Comparison of ENCODE assay signal across 16 cellular contexts in genomic region chr10:94465684-94466083, GRCh38.
A peak's percentile ranks its signal among the peaks of the same experiment; 100 is the strongest.
DNase-seq lines count a peak whose midpoint lies in the region; ATAC-seq, FAIRE-seq and TF ChIP-seq lines count a peak whose summit lies in the region.
"Had no signal": no experiment of that assay in that cellular context is flagged by ENCODE, and none has a peak within 500 bp of the region (broad histone marks: within the 10 kb centered on the region; RNA-seq: fewer than 3 reads in every experiment).

No MANE protein-coding gene starts in this region.

- TF ChIP-seq EP300 in K562 (IDR thresholded peaks at IDR 0.05; ENCODE audit: low read length), result no peak

- TF ChIP-seq POLR2A in K562 (conservative IDR thresholded peaks at IDR 0.05) (no peak), spleen (IDR thresholded peaks at IDR 0.05) (no peak)

- H3K4me1 ChIP-seq in K562 (replicated peaks in 1 of 2; ENCODE audit: control insufficient read depth in 2 of 2, insufficient read depth in 2 of 2, low read length in 2 of 2), result no peaks in the 10 kb centered on the region
- no peaks in the 10 kb centered on the region for H3K4me1 ChIP-seq in pancreas
- no peaks in the 10 kb centered on the region for H3K4me1 ChIP-seq in spleen
- H3K4me1 ChIP-seq: BLaER1, HAP-1 had no signal

- H3K4me3 ChIP-seq in K562, result no peak overlapping the region
- no peak overlapping the region for H3K4me3 ChIP-seq in pancreas
- no peak overlapping the region for H3K4me3 ChIP-seq in spleen
- H3K4me3 ChIP-seq: BLaER1, HAP-1 had no signal

- H3K27ac ChIP-seq in K562 (ENCODE audit: extremely low read depth, low read depth, low read length) (no peak overlapping the region), pancreas (no peak overlapping the region), spleen (no peak overlapping the region)
- H3K27ac ChIP-seq: BLaER1, C4-2B had no signal

- ATAC-seq in K562 (no peak), pancreas (no peak)
- ATAC-seq: CD8-positive, alpha-beta T cell had no signal

- TF ChIP-seq CTCF in K562 (IDR thresholded peaks at IDR 0.05 in 2 of 3, conservative IDR thresholded peaks at IDR 0.05 in 1 of 3; ENCODE audit: insufficient read depth in 2 of 3, low read depth in 1 of 3, low read length in 3 of 3), result no peak
- TF ChIP-seq CTCF in pancreas (IDR thresholded peaks at IDR 0.05), result no peak
- TF ChIP-seq CTCF in spleen (IDR thresholded peaks at IDR 0.05 in 8 of 11, conservative IDR thresholded peaks at IDR 0.05 in 3 of 11), result no peak

- no TSS peak for BruUV-seq in K562 (replicated peaks; lab: Mats Ljungman, UMichigan)

- FAIRE-seq in RCC 7860 (lab: Jason Lieb, UNC) (peak; percentile 30), K562 (lab: Jason Lieb, UNC) (no peak), pancreas (lab: Jason Lieb, UNC) (peak; percentile 32)

- POLR2A ChIA-PET in K562 (lab: Yijun Ruan, JAX), result no interaction called here

- H3K36me3 ChIP-seq in K562 (ENCODE audit: control insufficient read depth, insufficient read depth, low read length) (no peaks in the 10 kb centered on the region), pancreas (no peaks in the 10 kb centered on the region), spleen (no peaks in the 10 kb centered on the region)
- H3K36me3 ChIP-seq: BLaER1, HAP-1 had no signal

- no peak for TF ChIP-seq RAD21 in K562 (CRISPR knock-in tag; conservative IDR thresholded peaks at IDR 0.05 in 1 of 2, IDR thresholded peaks at IDR 0.05 in 1 of 2)

- in situ Hi-C loops in K562 (cut with MboI), result no loop called here

- no peaks in the 10 kb centered on the region for H3K9me3 ChIP-seq in K562 (replicated peaks; ENCODE audit: control insufficient read depth, insufficient read depth, low read depth, low read length)
- peaks cover 0 to 5% (median 0%) of the 10 kb centered on the region in 4 donors for H3K9me3 ChIP-seq in pancreas
- peaks cover 0 to 32% (median 22%) of the 10 kb centered on the region in 8 donors for H3K9me3 ChIP-seq in spleen
- H3K9me3 ChIP-seq: Caco-2, HAP-1 had no signal

- CTCF ChIA-PET in K562 (lab: Yijun Ruan, JAX; ENCODE audit: low intra/inter-chr PET ratio), result no interaction called here

- no peaks in the 10 kb centered on the region for H3K9me1 ChIP-seq in K562 (ENCODE audit: control insufficient read depth, insufficient read depth, low read length)

- H3K27me3 ChIP-seq in K562 (ENCODE audit: control insufficient read depth in 2 of 2, insufficient read depth in 2 of 2, low read length in 2 of 2) (no peaks in the 10 kb centered on the region), pancreas (no peaks in the 10 kb centered on the region), spleen (replicated peaks in 1 of 7) (no peaks in the 10 kb centered on the region)
- H3K27me3 ChIP-seq: BLaER1 had no signal

- no peak overlapping the region for H3K9ac ChIP-seq in K562 (ENCODE audit: insufficient read depth in 1 of 2, low read depth in 2 of 2, low read length in 2 of 2)
- H3K9ac ChIP-seq: BLaER1 had no signal

- DNase-seq in RCC 7860 (ENCODE audit: low spot score), result no peak
- DNase-seq in K562 (ENCODE audit: extremely low read depth in 1 of 4, low spot score in 3 of 4), result no peak
- DNase-seq in pancreas, result no peak
- DNase-seq in spleen, result no peak
- DNase-seq in NCI-H510A treated with DMSO at 0.1 percent for 48 hours (lab: John Stamatoyannopoulos, UW), result no peak
- no peak for DNase-seq in NCI-H2107 treated with DMSO at 0.1 percent for 48 hours (lab: John Stamatoyannopoulos, UW; ENCODE audit: unreplicated experiment)
- DNase-seq: Caco-2; CD4-positive, CD25-positive, alpha-beta regulatory T cell; CD8-positive, alpha-beta T cell; DMS153; DND-41; GOT3; HFFc6 had no signal

- intact Hi-C loops in K562 (cut with micrococcal nuclease) (no loop called here), pancreas (cut with DNase I) (no loop called here), spleen (cut with DNase I; ENCODE audit: low total_unique reads) (no loop called here)

- 92% methylated on average over 8 of the region's 15 CpGs for WGBS in K562 (ENCODE audit: insufficient coverage, low coverage, missing lambda C conversion rate)
- WGBS in pancreas, 2 donors, result 91 to 92% methylated on average over 15 of the region's 15 CpGs
- 91 to 96% (median 91%) methylated on average over 15 of the region's 15 CpGs for WGBS in spleen, 5 donors

- H3K79me2 ChIP-seq in K562 (ENCODE audit: control insufficient read depth, insufficient read depth, low read length), result no peaks in the 10 kb centered on the region

- H3K4me2 ChIP-seq in K562 (ENCODE audit: insufficient read depth, low read length), result no peak overlapping the region
- H3K4me2 ChIP-seq: BLaER1 had no signal

- H2AFZ ChIP-seq in K562 (ENCODE audit: low read depth, low read length), result no peak overlapping the region

- no peaks in the 10 kb centered on the region for H4K20me1 ChIP-seq in K562 (replicated peaks; ENCODE audit: control insufficient read depth, insufficient read depth, low read length)
- H4K20me1 ChIP-seq: BLaER1 had no signal

TF ChIP-seq in K562, 482 proteins besides CTCF, POLR2A, EP300 and RAD21 (continues in another document):
- TF ChIP-seq, protein P1, sequence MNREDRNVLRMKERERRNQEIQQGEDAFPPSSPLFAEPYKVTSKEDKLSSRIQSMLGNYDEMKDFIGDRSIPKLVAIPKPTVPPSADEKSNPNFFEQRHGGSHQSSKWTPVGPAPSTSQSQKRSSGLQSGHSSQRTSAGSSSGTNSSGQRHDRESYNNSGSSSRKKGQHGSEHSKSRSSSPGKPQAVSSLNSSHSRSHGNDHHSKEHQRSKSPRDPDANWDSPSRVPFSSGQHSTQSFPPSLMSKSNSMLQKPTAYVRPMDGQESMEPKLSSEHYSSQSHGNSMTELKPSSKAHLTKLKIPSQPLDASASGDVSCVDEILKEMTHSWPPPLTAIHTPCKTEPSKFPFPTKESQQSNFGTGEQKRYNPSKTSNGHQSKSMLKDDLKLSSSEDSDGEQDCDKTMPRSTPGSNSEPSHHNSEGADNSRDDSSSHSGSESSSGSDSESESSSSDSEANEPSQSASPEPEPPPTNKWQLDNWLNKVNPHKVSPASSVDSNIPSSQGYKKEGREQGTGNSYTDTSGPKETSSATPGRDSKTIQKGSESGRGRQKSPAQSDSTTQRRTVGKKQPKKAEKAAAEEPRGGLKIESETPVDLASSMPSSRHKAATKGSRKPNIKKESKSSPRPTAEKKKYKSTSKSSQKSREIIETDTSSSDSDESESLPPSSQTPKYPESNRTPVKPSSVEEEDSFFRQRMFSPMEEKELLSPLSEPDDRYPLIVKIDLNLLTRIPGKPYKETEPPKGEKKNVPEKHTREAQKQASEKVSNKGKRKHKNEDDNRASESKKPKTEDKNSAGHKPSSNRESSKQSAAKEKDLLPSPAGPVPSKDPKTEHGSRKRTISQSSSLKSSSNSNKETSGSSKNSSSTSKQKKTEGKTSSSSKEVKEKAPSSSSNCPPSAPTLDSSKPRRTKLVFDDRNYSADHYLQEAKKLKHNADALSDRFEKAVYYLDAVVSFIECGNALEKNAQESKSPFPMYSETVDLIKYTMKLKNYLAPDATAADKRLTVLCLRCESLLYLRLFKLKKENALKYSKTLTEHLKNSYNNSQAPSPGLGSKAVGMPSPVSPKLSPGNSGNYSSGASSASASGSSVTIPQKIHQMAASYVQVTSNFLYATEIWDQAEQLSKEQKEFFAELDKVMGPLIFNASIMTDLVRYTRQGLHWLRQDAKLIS (CRISPR knock-in tag; IDR thresholded peaks at IDR 0.05), result no peak
- TF ChIP-seq ZNF512 (tag; IDR thresholded peaks at IDR 0.05) (no peak), TEAD1 (CRISPR knock-in tag; IDR thresholded peaks at IDR 0.05) (no peak), ARID1B (IDR thresholded peaks at IDR 0.05) (no peak), ZNF449 (CRISPR knock-in tag; IDR thresholded peaks at IDR 0.05) (peak; percentile 89), CEBPG (CRISPR knock-in tag; IDR thresholded peaks at IDR 0.05) (no peak), CEBPG (tag; conservative IDR thresholded peaks at IDR 0.05 in 1 of 2, IDR thresholded peaks at IDR 0.05 in 1 of 2) (0 out of 4 replicates have a peak, but pooled peaks of 1 of the 2 experiments have one; percentile 10)
- TF ChIP-seq, protein P2, sequence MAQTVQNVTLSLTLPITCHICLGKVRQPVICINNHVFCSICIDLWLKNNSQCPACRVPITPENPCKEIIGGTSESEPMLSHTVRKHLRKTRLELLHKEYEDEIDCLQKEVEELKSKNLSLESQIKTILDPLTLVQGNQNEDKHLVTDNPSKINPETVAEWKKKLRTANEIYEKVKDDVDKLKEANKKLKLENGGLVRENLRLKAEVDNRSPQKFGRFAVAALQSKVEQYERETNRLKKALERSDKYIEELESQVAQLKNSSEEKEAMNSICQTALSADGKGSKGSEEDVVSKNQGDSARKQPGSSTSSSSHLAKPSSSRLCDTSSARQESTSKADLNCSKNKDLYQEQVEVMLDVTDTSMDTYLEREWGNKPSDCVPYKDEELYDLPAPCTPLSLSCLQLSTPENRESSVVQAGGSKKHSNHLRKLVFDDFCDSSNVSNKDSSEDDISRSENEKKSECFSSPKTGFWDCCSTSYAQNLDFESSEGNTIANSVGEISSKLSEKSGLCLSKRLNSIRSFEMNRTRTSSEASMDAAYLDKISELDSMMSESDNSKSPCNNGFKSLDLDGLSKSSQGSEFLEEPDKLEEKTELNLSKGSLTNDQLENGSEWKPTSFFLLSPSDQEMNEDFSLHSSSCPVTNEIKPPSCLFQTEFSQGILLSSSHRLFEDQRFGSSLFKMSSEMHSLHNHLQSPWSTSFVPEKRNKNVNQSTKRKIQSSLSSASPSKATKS (CRISPR knock-in tag; IDR thresholded peaks at IDR 0.05), result 0 out of 2 replicates have a peak, but pooled peaks have one; percentile 61
